ENCODE assay signal across 15 cellular contexts in the genomic region with DNA sequence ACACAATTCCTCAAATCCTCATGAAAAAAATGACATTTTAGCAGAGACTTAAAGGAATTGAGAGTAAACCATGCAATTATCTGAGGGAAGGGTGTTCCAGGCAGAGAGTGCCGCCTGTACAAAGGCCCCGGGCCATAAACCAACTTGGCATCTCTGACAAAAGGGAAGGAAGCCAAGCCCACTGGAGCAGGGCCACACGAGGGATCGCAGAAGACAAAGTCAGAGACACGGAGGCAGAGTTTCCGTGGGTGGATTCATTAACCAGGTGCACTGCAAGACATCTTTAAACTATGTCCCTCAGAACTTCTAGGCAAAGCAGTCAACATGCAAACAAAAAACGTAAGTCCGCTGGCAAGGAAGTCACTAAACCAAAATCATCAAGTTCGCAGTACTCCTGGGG.
DNase-seq lines count a peak whose midpoint lies in the region; ATAC-seq and TF ChIP-seq lines count a peak whose summit lies in the region.
"Had no signal": no experiment of that assay in that cellular context is flagged by ENCODE, and none has a peak within 500 bp of the region (broad histone marks: within the 10 kb centered on the region; RNA-seq: fewer than 3 reads in every experiment).

No MANE protein-coding gene starts in this region.

- H3K36me3 Mint-ChIP-seq in stimulated activated naive CD8-positive, alpha-beta T cell treated with anti-CD3 and anti-CD28 coated beads, Interleukin-15, Interleukin-2, amounts not matched to agents 100 ng/mL and 50 ng/mL, for 24 hours (ENCODE audit: low read depth) = peaks cover 53% of the 10 kb centered on the region

- no peak for ATAC-seq in stimulated activated naive CD8-positive, alpha-beta T cell treated with anti-CD3 and anti-CD28 coated beads, Interleukin-15, Interleukin-2, amounts not matched to agents 100 U/mL and 50 U/mL, for 24 hours
- ATAC-seq in heart left ventricle (peak in 3 of 4 donors; percentile 46 to 73 (median 59)), GM18867 (IDR thresholded peaks at IDR 0.05; ENCODE audit: unreplicated experiment) (no peak)

- H3K27ac Mint-ChIP-seq in stimulated activated naive CD8-positive, alpha-beta T cell treated with anti-CD3 and anti-CD28 coated beads, Interleukin-15, Interleukin-2, amounts not matched to agents 100 ng/mL and 50 ng/mL, for 24 hours = peak overlapping the region; percentile 34

- no peaks in the 10 kb centered on the region for H3K27me3 Mint-ChIP-seq in stimulated activated naive CD8-positive, alpha-beta T cell treated with anti-CD3 and anti-CD28 coated beads, Interleukin-15, Interleukin-2, amounts not matched to agents 100 ng/mL and 50 ng/mL, for 24 hours

- no peaks in the 10 kb centered on the region for H3K27me3 ChIP-seq in heart left ventricle
- H3K27me3 ChIP-seq in uterus = no peaks in the 10 kb centered on the region

- H3K9me3 ChIP-seq in heart left ventricle = no peaks in the 10 kb centered on the region
- no peaks in the 10 kb centered on the region for H3K9me3 ChIP-seq in uterus

- peak overlapping the region; percentile 4 for H3K4me3 Mint-ChIP-seq in stimulated activated naive CD8-positive, alpha-beta T cell treated with anti-CD3 and anti-CD28 coated beads, Interleukin-15, Interleukin-2, amounts not matched to agents 100 ng/mL and 50 ng/mL, for 24 hours

- peaks cover 2 to 41% (median 19%) of the 10 kb centered on the region in 12 donors for H3K4me1 ChIP-seq in heart left ventricle
- no peaks in the 10 kb centered on the region for H3K4me1 ChIP-seq in uterus

- peaks cover 6% of the 10 kb centered on the region for H3K9me3 Mint-ChIP-seq in stimulated activated naive CD8-positive, alpha-beta T cell treated with anti-CD3 and anti-CD28 coated beads, Interleukin-15, Interleukin-2, amounts not matched to agents 100 ng/mL and 50 ng/mL, for 24 hours

- 22 to 32% (median 27%) methylated on average over 9 of the region's 9 CpGs for WGBS in heart left ventricle, 4 donors

- no peak for DNase-seq in stimulated activated naive CD8-positive, alpha-beta T cell treated with anti-CD3 and anti-CD28 coated beads, Interleukin-15, Interleukin-2, amounts not matched to agents 100 U/mL and 50 U/mL, for 24 hours
- DNase-seq in NAMALWA (ENCODE audit: low spot score) (peak; percentile 19), heart left ventricle (peak in 1 of 5 donors; percentile 39), uterus (no peak), GM19240 (ENCODE audit: insufficient read length, low spot score) (no peak), NCI-H69 (lab: John Stamatoyannopoulos, UW) (no peak)
- DNase-seq: cerebellar nuclear complex, erythroblast, mesendoderm, MV-4-11, NCI-H510A had no signal

- TF ChIP-seq POLR2A in heart left ventricle (IDR thresholded peaks at IDR 0.05) (no peak), uterus (IDR thresholded peaks at IDR 0.05) (no peak)

- intact Hi-C loops in heart left ventricle (cut with DNase I) (no loop called here), uterus (cut with DNase I; ENCODE audit: low total_unique reads) (no loop called here)

- H3K4me3 ChIP-seq in heart left ventricle (no peak overlapping the region), uterus (no peak overlapping the region)

- H3K36me3 ChIP-seq in heart left ventricle = no peaks in the 10 kb centered on the region
- no peaks in the 10 kb centered on the region for H3K36me3 ChIP-seq in uterus

- TF ChIP-seq CTCF in heart left ventricle (IDR thresholded peaks at IDR 0.05) (no peak), uterus (IDR thresholded peaks at IDR 0.05) (no peak)

- H3K4me1 Mint-ChIP-seq in stimulated activated naive CD8-positive, alpha-beta T cell treated with anti-CD3 and anti-CD28 coated beads, Interleukin-15, Interleukin-2, amounts not matched to agents 100 ng/mL and 50 ng/mL, for 24 hours (ENCODE audit: low read depth) = peaks cover 70% of the 10 kb centered on the region

- H3K27ac ChIP-seq in heart left ventricle (peak overlapping the region in 1 of 12 donors; percentile 7), uterus (peak overlapping the region; percentile 15 to 16)
- H3K27ac ChIP-seq: C4-2B, VCaP had no signal

Comparison
In these comparisons a context has a peak if more than half of its experiments do, and no peak if none do; other contexts are left out.
1. ATAC-seq: peak in heart left ventricle (3 of 4); none in stimulated activated naive CD8-positive, alpha-beta T cell treated with anti-CD3 and anti-CD28 coated beads, Interleukin-15, Interleukin-2, amounts not matched to agents 100 U/mL and 50 U/mL, for 24 hours (single experiment) and GM18867 (single experiment).